8 cellular contexts compared by ENCODE assay signal in the genomic region with DNA sequence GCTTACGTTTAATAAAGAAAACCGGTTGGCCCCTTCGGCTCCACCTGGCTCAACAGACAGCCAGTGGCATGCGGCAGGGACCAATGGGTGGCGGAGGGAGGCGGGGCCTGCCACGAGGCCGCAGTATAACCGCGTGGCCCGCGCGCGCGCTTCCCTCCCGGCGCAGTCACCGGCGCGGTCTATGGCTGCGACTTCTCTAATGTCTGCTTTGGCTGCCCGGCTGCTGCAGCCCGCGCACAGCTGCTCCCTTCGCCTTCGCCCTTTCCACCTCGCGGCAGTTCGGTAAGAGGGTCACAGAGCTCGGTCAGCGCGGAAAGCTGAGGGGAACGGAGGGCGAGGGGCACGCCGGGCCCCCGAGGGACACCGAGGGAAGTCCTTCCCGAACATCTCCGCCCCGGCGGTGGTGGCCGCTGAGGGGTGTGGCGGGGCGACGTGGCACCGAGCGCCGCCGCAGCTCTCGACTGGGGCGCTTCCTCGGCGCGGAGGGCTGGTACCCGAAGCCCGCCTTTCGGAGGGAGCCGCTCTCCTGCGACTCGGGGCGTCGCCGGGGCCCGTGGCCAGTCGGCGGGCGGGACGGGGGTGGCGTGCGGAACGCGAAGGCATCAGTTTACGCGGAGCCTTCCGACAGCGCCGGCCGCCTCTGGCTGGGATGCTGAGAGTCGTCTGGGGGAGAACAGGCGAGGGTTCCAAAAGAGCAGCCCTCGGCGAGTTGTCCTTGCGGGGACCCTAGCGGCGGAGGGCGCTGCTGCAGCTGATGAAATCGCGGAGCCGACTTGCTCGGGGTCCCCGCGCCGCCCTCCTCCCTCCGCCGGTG. TPM values are rescaled to one million over a fixed set of nuclear protein-coding genes. Genes with fewer than 3 reads are reported as not detected.
A peak's percentile ranks its signal among the peaks of the same experiment; 100 is the strongest.
DNase-seq lines count a peak whose midpoint lies in the region; ATAC-seq and TF ChIP-seq lines count a peak whose summit lies in the region.

Gene MTHFD2, plus strand, starts transcription at position 155 of the 814 bp plus-strand sequence. Its CDS starts 27 bp downstream, at position 182.

- H3K36me3 ChIP-seq in SK-N-MC (ENCODE audit: insufficient read depth, low read length): peaks cover 38% of the 10 kb centered on the region
- no peaks in the 10 kb centered on the region for H3K36me3 ChIP-seq in testis (ENCODE audit: low read depth, missing control alignments)

- peaks cover 55% of the 10 kb centered on the region for H3K4me1 Mint-ChIP-seq in activated naive CD4-positive, alpha-beta T cell treated with anti-CD3 and anti-CD28 coated beads, Interleukin-2, amount 10 ng/mL, durations not matched to agents 7 days and 5 days

- H3K4me1 ChIP-seq in testis: peaks cover 20% of the 10 kb centered on the region

- peak; percentile 95 for DNase-seq in GM10248 (ENCODE audit: extremely low spot score)
- DNase-seq in NB4 (ENCODE audit: low read depth): peak; percentile 99
- peak; percentile 84 for DNase-seq in SK-N-MC (ENCODE audit: low read depth, low spot score)
- DNase-seq in activated naive CD4-positive, alpha-beta T cell treated with anti-CD3 and anti-CD28 coated beads, Interleukin-2, amount 10 ng/mL, durations not matched to agents 7 days and 5 days: peak; percentile 94
- DNase-seq in globus pallidus (ENCODE audit: low spot score): peak; percentile 83
- peak; percentile 72 for DNase-seq in omental fat pad (ENCODE audit: low spot score)
- DNase-seq in testis: peak; percentile 96

- H3K4me3 Mint-ChIP-seq in activated naive CD4-positive, alpha-beta T cell treated with anti-CD3 and anti-CD28 coated beads, Interleukin-2, amount 10 ng/mL, durations not matched to agents 7 days and 5 days: peak within 1 kb of the TSS; percentile 94

- POLR2A ChIA-PET in GM10248 (lab: Yijun Ruan, JAX): interaction anchor here (0.6 to 3.6 kb wide), 10 partner anchors 9 to 295 kb away, joined by 3 to 26 read pairs (median 7); partner anchors contain the start of gene MOB1A

- peak within 1 kb of the TSS; percentile 97 for H3K4me3 ChIP-seq in NB4 (ENCODE audit: low read depth, low read length)
- H3K4me3 ChIP-seq in SK-N-MC: peak within 1 kb of the TSS; percentile 99
- peak within 1 kb of the TSS; percentile 83 to 88 for H3K4me3 ChIP-seq in testis

- peaks cover 6% of the 10 kb centered on the region for H3K27me3 Mint-ChIP-seq in activated naive CD4-positive, alpha-beta T cell treated with anti-CD3 and anti-CD28 coated beads, Interleukin-2, amount 10 ng/mL, durations not matched to agents 7 days and 5 days

- intact Hi-C loops in testis (cut with DNase I; ENCODE audit: low total_unique reads): no loop called here

- ATAC-seq in HG02571 (IDR thresholded peaks at IDR 0.05; ENCODE audit: unreplicated experiment) (peak; percentile 84), omental fat pad (ENCODE audit: low FRiP score) (peak; percentile 96)

- H3K9ac ChIP-seq in SK-N-MC (ENCODE audit: insufficient read length): peak within 1 kb of the TSS; percentile 100

- peak within 1 kb of the TSS; percentile 98 for H3K27ac ChIP-seq in SK-N-MC
- peak within 1 kb of the TSS; percentile 92 for H3K27ac ChIP-seq in testis

- TF ChIP-seq POLR2A in NB4 (IDR thresholded peaks at IDR 0.05; ENCODE audit: extremely low read depth, insufficient read length) (peak; percentile 93), testis (IDR thresholded peaks at IDR 0.05) (no peak)

- no peaks in the 10 kb centered on the region for H3K9me3 Mint-ChIP-seq in activated naive CD4-positive, alpha-beta T cell treated with anti-CD3 and anti-CD28 coated beads, Interleukin-2, amount 10 ng/mL, durations not matched to agents 7 days and 5 days

- TF ChIP-seq CTCF in GM10248 (IDR thresholded peaks at IDR 0.05; ENCODE audit: control extremely low read depth, extremely low read depth, low read depth, missing control alignments) (peak; percentile 78), NB4 (IDR thresholded peaks at IDR 0.05; ENCODE audit: low read depth, low read length) (peak; percentile 77), omental fat pad (IDR thresholded peaks at IDR 0.05) (peak in 2 of 3 donors; percentile 85 to 92), testis (IDR thresholded peaks at IDR 0.05) (peak; percentile 66 to 78 (median 74))

- no peaks in the 10 kb centered on the region for H3K27me3 ChIP-seq in testis

- H3K9me3 ChIP-seq in SK-N-MC (ENCODE audit: low read depth, low read length) (no peaks in the 10 kb centered on the region), testis (no peaks in the 10 kb centered on the region)

- H3K27ac Mint-ChIP-seq in activated naive CD4-positive, alpha-beta T cell treated with anti-CD3 and anti-CD28 coated beads, Interleukin-2, amount 10 ng/mL, durations not matched to agents 7 days and 5 days: peak within 1 kb of the TSS; percentile 99

- CTCF ChIA-PET in GM10248 (lab: Yijun Ruan, JAX): interaction anchor here (1.1 to 6.8 kb wide), 15 partner anchors 9 to 180 kb away, joined by 3 to 75 read pairs (median 6); partner anchors contain the start of gene MOB1A
- CTCF ChIA-PET in activated naive CD4-positive, alpha-beta T cell treated with anti-CD3 and anti-CD28 coated beads, Interleukin-2, amount 10 ng/mL, durations not matched to agents 7 days and 5 days (lab: Charles Lee): interaction anchor here (0.7 to 4.2 kb wide), 8 partner anchors 15 to 374 kb away, joined by 3 to 32 read pairs (median 5); partner anchors contain the start of genes BOLA3 and MOB1A

- WGBS in testis, 2 donors: 1 to 2% methylated on average over 11 to 89 of the region's 96 CpGs

- peaks cover 28% of the 10 kb centered on the region for H3K36me3 Mint-ChIP-seq in activated naive CD4-positive, alpha-beta T cell treated with anti-CD3 and anti-CD28 coated beads, Interleukin-2, amount 10 ng/mL, durations not matched to agents 7 days and 5 days

RNA-seq across cellular contexts. Expression of gene MTHFD2, which starts in this region (rescaled TPM):
- 100 to 1,000 TPM in 1 of 4 donors, 10 to 100 TPM in 3; 34.8 to 111 (median 46.5) TPM for total RNA-seq in omental fat pad
- total RNA-seq in testis: 10 to 100 TPM; 19.0 to 23.2 TPM
- polyA plus RNA-seq in testis (ENCODE audit: insufficient read depth, low read depth, low replicate concordance): 39.3 TPM

Comparison
In these comparisons a context has a peak if more than half of its experiments do, and no peak if none do; other contexts are left out.
1. Peak in every context shown above with its lines: DNase-seq, ATAC-seq, H3K4me3 ChIP-seq and H3K27ac ChIP-seq.